In the genomic region with DNA sequence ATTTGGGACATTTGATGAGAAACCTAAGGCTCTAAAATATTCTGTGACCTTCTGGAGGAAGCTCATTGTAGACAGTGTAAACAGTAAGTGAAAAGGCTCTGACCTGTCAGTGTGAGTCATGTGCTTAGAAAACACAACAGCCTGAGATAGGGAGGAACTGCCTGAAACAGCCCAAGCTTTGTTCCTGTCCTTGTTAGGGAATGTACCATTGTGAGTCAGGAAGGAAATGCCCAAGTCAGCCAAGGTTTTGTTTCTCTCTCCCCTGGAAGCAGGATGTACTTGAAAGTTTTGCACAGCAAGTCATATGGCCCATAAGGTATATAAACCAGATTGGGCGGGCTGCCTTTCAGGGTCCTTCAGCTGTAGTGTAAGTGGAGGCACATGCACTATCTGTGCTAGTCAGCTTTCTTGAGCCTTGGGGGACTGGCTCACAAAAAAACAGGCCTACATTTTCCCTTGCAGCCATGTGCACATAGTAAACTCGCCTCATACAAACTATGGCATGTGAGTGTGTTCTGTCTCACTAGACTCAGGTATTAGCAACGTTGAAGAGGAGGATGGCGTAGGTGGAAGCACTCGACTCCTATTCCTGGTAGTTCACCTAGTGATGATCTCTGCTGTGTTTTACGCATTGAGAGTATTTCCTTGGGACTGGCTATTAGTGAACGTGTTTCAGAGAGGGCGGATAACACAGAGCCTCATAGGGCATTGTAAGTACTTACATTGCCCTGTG, we compare ENCODE assay signal across 13 cellular contexts.
DNase-seq lines count a peak whose midpoint lies in the region; ATAC-seq, FAIRE-seq and TF ChIP-seq lines count a peak whose summit lies in the region.
"Had no signal": no experiment of that assay in that cellular context is flagged by ENCODE, and none has a peak within 500 bp of the region (broad histone marks: within the 10 kb centered on the region; RNA-seq: fewer than 3 reads in every experiment).

No MANE protein-coding gene starts in this region.

- H2AFZ ChIP-seq in GM23338 = 0 out of 2 replicates have a peak overlapping the region, but pooled peaks have one; percentile 29
- no peak overlapping the region for H2AFZ ChIP-seq in H1 (ENCODE audit: low read length)
- H2AFZ ChIP-seq in neural progenitor cell (replicated peaks) = no peak overlapping the region
- H2AFZ ChIP-seq: parathyroid adenoma had no signal

- H3K4me1 ChIP-seq in GM23338 (ENCODE audit: insufficient read depth) = peaks cover 8% of the 10 kb centered on the region; the same call in 1 of the 2 replicates
- peaks cover 0 to 6% (median 0%) of the 10 kb centered on the region in 4 experiments; a peak in 1 of 7 replicates for H3K4me1 ChIP-seq in H1 (replicated peaks in 1 of 4; ENCODE audit: control insufficient read depth in 3 of 4, insufficient read depth in 4 of 4, low read length in 3 of 4)
- H3K4me1 ChIP-seq in neural progenitor cell = no peaks in the 10 kb centered on the region
- no peaks in the 10 kb centered on the region for H3K4me1 ChIP-seq in esophagus squamous epithelium
- H3K4me1 ChIP-seq: parathyroid adenoma, thyroid gland had no signal

- no peak overlapping the region for H3K4ac ChIP-seq in H1 (replicated peaks; ENCODE audit: insufficient read length, low read depth, low read length)

- no peak overlapping the region for H4K91ac ChIP-seq in H1 (replicated peaks; ENCODE audit: insufficient read length, low read length)

- no peak for FAIRE-seq in H1 (lab: Jason Lieb, UNC)
- FAIRE-seq: islet of Langerhans had no signal

- H3K9me2 ChIP-seq in GM23338 (ENCODE audit: insufficient read depth) = no peaks in the 10 kb centered on the region

- TF ChIP-seq CTCF in GM23338 (conservative IDR thresholded peaks at IDR 0.05; ENCODE audit: low read depth in 2 of 2) (no peak), H1 (IDR thresholded peaks at IDR 0.05; ENCODE audit: control extremely low read depth in 1 of 3, insufficient read depth in 1 of 3, low read depth in 1 of 3, low read length in 3 of 3) (no peak), neural progenitor cell (IDR thresholded peaks at IDR 0.05) (no peak), esophagus squamous epithelium (IDR thresholded peaks at IDR 0.05) (no peak)

- CTCF ChIA-PET in H1 (lab: Charles Lee; ENCODE audit: partially characterized antibody) = interaction anchor here (0.7 to 1.2 kb wide), 3 partner anchors 10 to 545 kb away, joined by 3 read pairs; no protein-coding TSS in a partner anchor
- CTCF ChIA-PET in activated CD4-positive, alpha-beta T cell treated with anti-CD3 and anti-CD28 coated beads for 36 hours (lab: Charles Lee) = no interaction called here

- H3K79me2 ChIP-seq in GM23338 (replicated peaks; ENCODE audit: insufficient read depth) = no peaks in the 10 kb centered on the region
- no peaks in the 10 kb centered on the region for H3K79me2 ChIP-seq in H1 (ENCODE audit: control insufficient read depth in 1 of 2, insufficient read depth in 2 of 2, low read length in 2 of 2)
- no peaks in the 10 kb centered on the region for H3K79me2 ChIP-seq in neural progenitor cell (ENCODE audit: low read depth)
- H3K79me2 ChIP-seq: parathyroid adenoma had no signal

- 0 out of 2 replicates have a peak overlapping the region, but pooled peaks have one; percentile 8 for H2BK20ac ChIP-seq in H1 (ENCODE audit: low read length)

- 92% methylated on average over 8 of the region's 8 CpGs; no CpG with 5 or more reads in 1 of the 2 experiments for WGBS in H1 (ENCODE audit: extremely low coverage in 1 of 2, insufficient coverage in 1 of 2, insufficient read length in 1 of 2, insufficient replicate concordance in 2 of 2, low coverage in 1 of 2, low lambda C conversion rate in 2 of 2, missing lambda C conversion rate in 1 of 2), 2 experiments
- WGBS in esophagus squamous epithelium, 2 donors = 80 to 92% methylated on average over 7 to 8 of the region's 8 CpGs

- H3K9me3 Mint-ChIP-seq in GM23338 (no peaks in the 10 kb centered on the region; the same call in 2 of the 3 replicates), neural progenitor cell (peaks cover 3% of the 10 kb centered on the region)
- H3K9me3 Mint-ChIP-seq in activated CD4-positive, alpha-beta T cell treated with anti-CD3 and anti-CD28 coated beads for 36 hours (ENCODE audit: low read depth) = peaks cover 10% of the 10 kb centered on the region

- H3K27ac ChIP-seq in GM23338 (ENCODE audit: low read depth) (no peak overlapping the region; the same call in 1 of the 2 replicates), H1 (ENCODE audit: low read depth, low read length) (no peak overlapping the region), neural progenitor cell (no peak overlapping the region), esophagus squamous epithelium (no peak overlapping the region)
- H3K27ac ChIP-seq: parathyroid adenoma, thyroid gland had no signal

- H3K27ac Mint-ChIP-seq in GM23338 (no peak overlapping the region), neural progenitor cell (no peak overlapping the region)
- no peak overlapping the region for H3K27ac Mint-ChIP-seq in activated CD4-positive, alpha-beta T cell treated with anti-CD3 and anti-CD28 coated beads for 36 hours

- H3K9ac ChIP-seq in H1 (replicated peaks in 1 of 4; ENCODE audit: extremely low read depth in 1 of 4, low read depth in 3 of 4, low read length in 3 of 4) = no peak overlapping the region
- no peak overlapping the region for H3K9ac ChIP-seq in neural progenitor cell
- H3K9ac ChIP-seq: parathyroid adenoma had no signal

- no peaks in the 10 kb centered on the region for H3K79me1 ChIP-seq in H1 (ENCODE audit: low read depth, low read length)

- no peak overlapping the region for H4K8ac ChIP-seq in H1 (ENCODE audit: extremely low read depth, insufficient read depth, low read length)

- intact Hi-C loops in esophagus squamous epithelium (cut with DNase I) = no loop called here
- intact Hi-C loops in activated CD4-positive, alpha-beta T cell treated with anti-CD3 and anti-CD28 coated beads for 36 hours (cut with DNase I, micrococcal nuclease) = no loop called here

- H4K5ac ChIP-seq in H1 (ENCODE audit: insufficient read length, low read depth, low read length) = no peak overlapping the region

- peak; percentile 54 for DNase-seq in GM23338 (ENCODE audit: low spot score)
- DNase-seq in NCI-H69 (lab: John Stamatoyannopoulos, UW) = peak; percentile 83
- DNase-seq in H1 (ENCODE audit: low read depth in 1 of 2, low spot score in 2 of 2) = peak in 1 of 2 experiments; percentile 38
- peak; percentile 29 for DNase-seq in neural progenitor cell (ENCODE audit: low spot score)
- no peak for DNase-seq in occipital lobe (lab: John Stamatoyannopoulos, UW)
- DNase-seq in activated CD4-positive, alpha-beta T cell treated with anti-CD3 and anti-CD28 coated beads, Interleukin-2, amount 50 U/mL, for 1 hour = no peak
- DNase-seq in esophagus squamous epithelium (lab: John Stamatoyannopoulos, UW) = no peak
- no peak for DNase-seq in activated CD4-positive, alpha-beta T cell treated with anti-CD3 and anti-CD28 coated beads for 36 hours
- DNase-seq: activated naive CD4-positive, alpha-beta T cell; COR-L47; thyroid gland had no signal

- H2BK120ac ChIP-seq in H1 (replicated peaks; ENCODE audit: low read depth, low read length) = no peak overlapping the region

- no peaks in the 10 kb centered on the region for H3K36me3 ChIP-seq in GM23338 (ENCODE audit: insufficient read depth)
- no peaks in the 10 kb centered on the region for H3K36me3 ChIP-seq in H1 (ENCODE audit: control insufficient read depth in 2 of 4, insufficient read depth in 4 of 4, low read length in 3 of 4)
- H3K36me3 ChIP-seq in neural progenitor cell = no peaks in the 10 kb centered on the region
- no peaks in the 10 kb centered on the region for H3K36me3 ChIP-seq in esophagus squamous epithelium
- H3K36me3 ChIP-seq: thyroid gland had no signal

- H4K20me1 ChIP-seq in GM23338 (replicated peaks; ENCODE audit: insufficient read depth) = no peaks in the 10 kb centered on the region
- H4K20me1 ChIP-seq in H1 (replicated peaks in 1 of 2; ENCODE audit: control insufficient read depth in 1 of 2, insufficient read depth in 2 of 2, low read length in 2 of 2) = no peaks in the 10 kb centered on the region
- no peaks in the 10 kb centered on the region for H4K20me1 ChIP-seq in neural progenitor cell (ENCODE audit: low read depth)

- H3K36me3 Mint-ChIP-seq in GM23338 (ENCODE audit: low read depth) (no peaks in the 10 kb centered on the region), neural progenitor cell (no peaks in the 10 kb centered on the region)
- no peaks in the 10 kb centered on the region for H3K36me3 Mint-ChIP-seq in activated CD4-positive, alpha-beta T cell treated with anti-CD3 and anti-CD28 coated beads for 36 hours (ENCODE audit: low read depth)

- TF ChIP-seq EP300 in H1 (IDR thresholded peaks at IDR 0.05; ENCODE audit: borderline replicate concordance in 1 of 2, low read depth in 2 of 2, low read length in 2 of 2) = no peak

- H2AK5ac ChIP-seq in H1 (ENCODE audit: low read depth, low read length) = no peak overlapping the region

- H3K14ac ChIP-seq in H1 (ENCODE audit: insufficient read length) = no peak overlapping the region

- peak overlapping the region; percentile 7; the same call in 1 of the 2 replicates for H2BK12ac ChIP-seq in H1 (ENCODE audit: low read depth, low read length)

- H3K27me3 Mint-ChIP-seq in GM23338 (ENCODE audit: insufficient read depth, low read depth, poor library complexity) (no peaks in the 10 kb centered on the region), neural progenitor cell (ENCODE audit: insufficient read depth, low read depth) (no peaks in the 10 kb centered on the region)
- no peaks in the 10 kb centered on the region for H3K27me3 Mint-ChIP-seq in activated CD4-positive, alpha-beta T cell treated with anti-CD3 and anti-CD28 coated beads for 36 hours

- H3K4me2 ChIP-seq in GM23338 (peak overlapping the region; percentile 13; the same call in 1 of the 2 replicates), H1 (ENCODE audit: insufficient read depth in 1 of 2, low read depth in 2 of 2, low read length in 2 of 2) (no peak overlapping the region), neural progenitor cell (no peak overlapping the region)

- H3K4me3 ChIP-seq in GM23338 (no peak overlapping the region), H1 (ENCODE audit: extremely low read depth in 1 of 4, insufficient read depth in 2 of 4, low read depth in 3 of 4, low read length in 4 of 4) (no peak overlapping the region), neural progenitor cell (no peak overlapping the region), esophagus squamous epithelium (no peak overlapping the region)
- H3K4me3 ChIP-seq: thyroid gland had no signal

- H3K4me1 Mint-ChIP-seq in GM23338 = peaks cover 13% of the 10 kb centered on the region
- H3K4me1 Mint-ChIP-seq in neural progenitor cell = peaks cover 5% of the 10 kb centered on the region
- H3K4me1 Mint-ChIP-seq in activated CD4-positive, alpha-beta T cell treated with anti-CD3 and anti-CD28 coated beads for 36 hours = no peaks in the 10 kb centered on the region

- POLR2A ChIA-PET in H1 (lab: Charles Lee; ENCODE audit: partially characterized antibody) = no interaction called here
- POLR2A ChIA-PET in activated CD4-positive, alpha-beta T cell treated with anti-CD3 and anti-CD28 coated beads for 36 hours (lab: Charles Lee) = no interaction called here

- H3K18ac ChIP-seq in H1 (ENCODE audit: extremely low read depth, low read length) = no peak overlapping the region

- ATAC-seq in GM23338 = peak; percentile 79
- ATAC-seq in activated CD4-positive, alpha-beta T cell treated with anti-CD3 and anti-CD28 coated beads for 36 hours = no peak

- no peaks in the 10 kb centered on the region for H3K23me2 ChIP-seq in H1 (ENCODE audit: low read depth, low read length)

- TF ChIP-seq POLR2A in H1 (IDR thresholded peaks at IDR 0.05; ENCODE audit: control extremely low read depth in 1 of 2, low read depth in 2 of 2, low read length in 2 of 2) = no peak
- no peak for TF ChIP-seq POLR2A in esophagus squamous epithelium (IDR thresholded peaks at IDR 0.05)

- no peak overlapping the region for H2BK5ac ChIP-seq in H1 (ENCODE audit: low read depth, low read length)

- no peak for TF ChIP-seq RAD21 in H1 (IDR thresholded peaks at IDR 0.05 in 1 of 2, conservative IDR thresholded peaks at IDR 0.05 in 1 of 2; ENCODE audit: low read depth in 2 of 2, low read length in 2 of 2)

- no peak overlapping the region for H3K23ac ChIP-seq in H1 (ENCODE audit: insufficient read length)

- H2BK15ac ChIP-seq in H1 (ENCODE audit: low read length) = no peak overlapping the region

- H3K27me3 ChIP-seq in GM23338 (ENCODE audit: insufficient read depth) = no peaks in the 10 kb centered on the region
- no peaks in the 10 kb centered on the region for H3K27me3 ChIP-seq in H1 (replicated peaks in 1 of 4; ENCODE audit: control insufficient read depth in 3 of 4, extremely low read depth in 1 of 4, insufficient read depth in 3 of 4, low read length in 3 of 4)
- no peaks in the 10 kb centered on the region for H3K27me3 ChIP-seq in neural progenitor cell
- H3K27me3 ChIP-seq in esophagus squamous epithelium = no peaks in the 10 kb centered on the region
- H3K27me3 ChIP-seq: thyroid gland had no signal

- no peaks in the 10 kb centered on the region for H3F3A ChIP-seq in GM23338 (replicated peaks; ENCODE audit: low read depth)
- no peaks in the 10 kb centered on the region for H3F3A ChIP-seq in neural progenitor cell (ENCODE audit: low read depth)

- H3K4me3 Mint-ChIP-seq in GM23338 (no peak overlapping the region), neural progenitor cell (no peak overlapping the region)
- no peak overlapping the region for H3K4me3 Mint-ChIP-seq in activated CD4-positive, alpha-beta T cell treated with anti-CD3 and anti-CD28 coated beads for 36 hours

- H3K9me3 ChIP-seq in H1 (ENCODE audit: insufficient read depth in 2 of 2, low read depth in 1 of 2, low read length in 1 of 2) (no peaks in the 10 kb centered on the region), neural progenitor cell (ENCODE audit: low read depth) (no peaks in the 10 kb centered on the region), esophagus squamous epithelium (no peaks in the 10 kb centered on the region)
- H3K9me3 ChIP-seq: thyroid gland had no signal

- H3K56ac ChIP-seq in H1 (replicated peaks; ENCODE audit: insufficient read length, low read depth, low read length) = no peak overlapping the region

Comparison
In these comparisons a context has a peak if more than half of its experiments do, and no peak if none do; other contexts are left out.
1. DNase-seq: peak in GM23338 (single experiment), NCI-H69 (single experiment) and neural progenitor cell (single experiment); none in occipital lobe (single experiment), activated CD4-positive, alpha-beta T cell treated with anti-CD3 and anti-CD28 coated beads, Interleukin-2, amount 50 U/mL, for 1 hour (single experiment), esophagus squamous epithelium (single experiment) and activated CD4-positive, alpha-beta T cell treated with anti-CD3 and anti-CD28 coated beads for 36 hours (single experiment).